Comparison of ENCODE assay signal across 27 cellular contexts in genomic region chrX:135388841-135389240, GRCh38.
"Had no signal": no experiment of that assay in that cellular context is flagged by ENCODE, and none has a peak within 500 bp of the region (broad histone marks: within the 10 kb centered on the region; RNA-seq: fewer than 3 reads in every experiment).

No MANE protein-coding gene starts in this region.

- H3K36me3 ChIP-seq: ascending aorta, cardiac muscle cell had no signal

- H3K9me3 ChIP-seq: ascending aorta had no signal

- H3K4me3 ChIP-seq: ascending aorta, cardiac muscle cell had no signal

- ATAC-seq: activated CD8-positive, alpha-beta T cell treated with anti-CD3 and anti-CD28 coated beads for 36 hours had no signal

- H3K4me1 ChIP-seq: ascending aorta had no signal

- H3K27ac ChIP-seq: ascending aorta, cardiac muscle cell, VCaP had no signal

- H3K27me3 ChIP-seq: ascending aorta, cardiac muscle cell had no signal

- DNase-seq: activated B cell treated with CpG ODN at 0.5 μM for 24 hours; activated CD4-positive, alpha-beta memory T cell treated with anti-CD3 and anti-CD28 coated beads for 36 hours; activated CD4-positive, alpha-beta T cell treated with anti-CD3 and anti-CD28 coated beads for 4 hours; activated CD4-positive, alpha-beta T cell treated with anti-CD3 and anti-CD28 coated beads, Interleukin-2, amount 10 ng/mL, durations not matched to agents 24 days and 14 days; activated CD4-positive, alpha-beta T cell treated with anti-CD3 and anti-CD28 coated beads, Interleukin-2, amount 50 U/mL, for 1 hour; activated CD4-positive, alpha-beta T cell treated with anti-CD3 and anti-CD28 coated beads, Interleukin-2, amount 50 U/mL, for 4 hours; activated CD4-positive, CD25-positive, alpha-beta regulatory T cell treated with anti-CD3 and anti-CD28 coated beads, Interleukin-2, amount 50 U/mL, for 72 hours; activated CD8-positive, alpha-beta memory T cell treated with anti-CD3 and anti-CD28 coated beads, Interleukin-2, amount 50 U/mL, for 4 hours; activated CD8-positive, alpha-beta T cell treated with anti-CD3 and anti-CD28 coated beads for 36 hours; activated effector memory CD4-positive, alpha-beta T cell treated with Interleukin-2 at 50 U/mL for 16 hours; activated gamma-delta T cell; activated naive CD4-positive, alpha-beta T cell treated with anti-CD3 and anti-CD28 coated beads, Interleukin-2, amount 10 ng/mL, durations not matched to agents 7 days and 5 days; activated naive CD4-positive, alpha-beta T cell treated with Interleukin-2 at 50 U/mL for 16 hours; activated naive CD8-positive, alpha-beta T cell treated with anti-CD3 and anti-CD28 coated beads, Interleukin-2, amount 10 ng/mL, durations not matched to agents 7 days and 5 days; activated naive CD8-positive, alpha-beta T cell treated with anti-CD3 and anti-CD28 coated beads, Interleukin-2, amount 50 U/mL, for 24 hours; activated T-cell treated with anti-CD3 and anti-CD28 coated beads, Interleukin-2, amount 50 U/mL, for 24 hours; activated T-cell treated with anti-CD3 and anti-CD28 coated beads, Interleukin-2, amount 50 U/mL, for 48 hours; amygdala; anterior cingulate cortex; caudate nucleus; cerebellar nuclear complex; T-helper 2 cell; T-helper 9 cell had no signal

- FAIRE-seq: TTC549 had no signal
